Comparison of ENCODE assay signal across 9 cellular contexts in the genomic region with DNA sequence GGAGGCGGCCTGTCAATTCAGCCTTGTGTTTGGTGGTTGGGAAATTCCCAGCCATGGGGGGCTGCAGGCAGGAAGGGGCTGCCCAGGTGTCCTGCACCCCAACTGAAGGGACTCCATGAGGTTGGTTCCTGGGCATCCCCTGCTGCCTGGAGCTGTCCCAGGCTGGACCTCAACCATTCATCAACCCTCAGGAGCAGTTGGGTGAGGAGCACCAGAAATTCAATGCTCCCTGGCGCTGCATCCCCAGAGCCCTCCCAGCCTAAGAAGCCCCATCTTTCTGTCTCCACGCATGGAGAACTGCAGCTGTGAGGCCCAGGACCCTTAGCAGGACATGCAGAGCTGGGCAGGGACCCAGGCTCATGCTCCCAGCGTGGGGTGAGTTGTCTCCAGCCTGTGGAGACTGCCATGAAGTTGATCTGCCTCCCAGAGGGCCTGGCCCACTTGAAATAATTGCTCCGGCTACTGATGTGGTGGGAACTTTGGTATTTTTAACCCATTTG. TPM values are rescaled to one million over a fixed set of nuclear protein-coding genes. Genes with fewer than 3 reads are reported as not detected.
DNase-seq lines count a peak whose midpoint lies in the region; ATAC-seq, FAIRE-seq and TF ChIP-seq lines count a peak whose summit lies in the region.
"Had no signal": no experiment of that assay in that cellular context is flagged by ENCODE, and none has a peak within 500 bp of the region (broad histone marks: within the 10 kb centered on the region; RNA-seq: fewer than 3 reads in every experiment).

No MANE protein-coding gene starts in this region.

- DNase-seq in HFFc6 (no peak), kidney (no peak), NK-92 (lab: John Stamatoyannopoulos, UW; ENCODE audit: unreplicated experiment) (no peak), GM19239 (ENCODE audit: insufficient read length, low spot score) (no peak), NCI-H2171 treated with DMSO at 0.1 percent for 48 hours (lab: John Stamatoyannopoulos, UW) (no peak)
- DNase-seq in activated naive CD8-positive, alpha-beta T cell treated with anti-CD3 and anti-CD28 coated beads, Interleukin-2, amount 50 U/mL, for 24 hours, result no peak

- H3K27me3 Mint-ChIP-seq in HFFc6 (ENCODE audit: insufficient read depth), result peaks cover 6% of the 10 kb centered on the region
- H3K27me3 Mint-ChIP-seq in activated naive CD8-positive, alpha-beta T cell treated with anti-CD3 and anti-CD28 coated beads, Interleukin-2, amount 50 U/mL, for 24 hours, result peaks cover 4% of the 10 kb centered on the region

- peak overlapping the region; percentile 41 to 90 for H3K27ac ChIP-seq in kidney (ENCODE audit: low read depth in 2 of 2, low read length in 2 of 2)
- peak overlapping the region; percentile 94 for H3K27ac ChIP-seq in stomach smooth muscle (ENCODE audit: low read length)

- H3K9ac ChIP-seq in kidney (ENCODE audit: low read length in 2 of 2) (peak overlapping the region; percentile 87 to 92), stomach smooth muscle (ENCODE audit: low read length in 2 of 2) (peak overlapping the region; percentile 90)

- ATAC-seq in activated naive CD8-positive, alpha-beta T cell treated with anti-CD3 and anti-CD28 coated beads, Interleukin-2, amount 50 U/mL, for 24 hours, result no peak

- TF ChIP-seq CTCF in HFFc6 (IDR thresholded peaks at IDR 0.05) (no peak), kidney (IDR thresholded peaks at IDR 0.05; ENCODE audit: borderline replicate concordance, extremely low read depth, insufficient read depth) (no peak)

- H3K9me3 ChIP-seq in kidney (ENCODE audit: control insufficient read depth in 1 of 2, low read length in 2 of 2) (no peaks in the 10 kb centered on the region), stomach smooth muscle (ENCODE audit: control insufficient read depth in 2 of 2, low read length in 2 of 2) (peaks cover 0 to 4% of the 10 kb centered on the region in 2 donors)

- H3K36me3 ChIP-seq in kidney (ENCODE audit: control insufficient read depth in 1 of 2, insufficient read depth in 2 of 2, low read length in 2 of 2) (peaks cover 11 to 21% of the 10 kb centered on the region in 2 donors), stomach smooth muscle (ENCODE audit: control insufficient read depth in 2 of 2, insufficient read depth in 2 of 2, low read length in 2 of 2) (peaks cover 17 to 19% of the 10 kb centered on the region in 2 donors)

- H3K4me3 Mint-ChIP-seq in HFFc6, result no peak overlapping the region
- peak overlapping the region; percentile 65 for H3K4me3 Mint-ChIP-seq in activated naive CD8-positive, alpha-beta T cell treated with anti-CD3 and anti-CD28 coated beads, Interleukin-2, amount 50 U/mL, for 24 hours

- no peak for FAIRE-seq in kidney (lab: Jason Lieb, UNC)
- no peak for FAIRE-seq in GM19239 (lab: Jason Lieb, UNC)
- FAIRE-seq: TTC549 had no signal

- peaks cover 5% of the 10 kb centered on the region for H3K36me3 Mint-ChIP-seq in HFFc6 (ENCODE audit: low read depth)
- peaks cover 12% of the 10 kb centered on the region for H3K36me3 Mint-ChIP-seq in activated naive CD8-positive, alpha-beta T cell treated with anti-CD3 and anti-CD28 coated beads, Interleukin-2, amount 50 U/mL, for 24 hours (ENCODE audit: low read depth)

- H3K4me3 ChIP-seq in kidney (ENCODE audit: low read length in 2 of 2) (peak overlapping the region in 1 of 2 donors; percentile 23), stomach smooth muscle (ENCODE audit: low read length in 2 of 2) (peak overlapping the region; percentile 69 to 76)

- peaks cover 13 to 30% of the 10 kb centered on the region in 2 donors for H3K4me1 ChIP-seq in kidney (ENCODE audit: control insufficient read depth in 1 of 2, insufficient read depth in 1 of 2, low read depth in 1 of 2, low read length in 2 of 2)
- peaks cover 54% of the 10 kb centered on the region for H3K4me1 ChIP-seq in stomach smooth muscle (ENCODE audit: control insufficient read depth, insufficient read depth, low read length)
- H3K4me1 ChIP-seq: foreskin keratinocyte had no signal

- intact Hi-C loops in kidney (cut with DNase I), result no loop called here

- peak overlapping the region; percentile 54 for H3K27ac Mint-ChIP-seq in HFFc6
- no peak overlapping the region for H3K27ac Mint-ChIP-seq in activated naive CD8-positive, alpha-beta T cell treated with anti-CD3 and anti-CD28 coated beads, Interleukin-2, amount 50 U/mL, for 24 hours

- H3K27me3 ChIP-seq in stomach smooth muscle (ENCODE audit: control insufficient read depth in 1 of 2, insufficient read depth in 2 of 2, low read length in 2 of 2), result no peaks in the 10 kb centered on the region
- H3K27me3 ChIP-seq: foreskin keratinocyte had no signal

- no peaks in the 10 kb centered on the region for H3K9me3 Mint-ChIP-seq in HFFc6
- no peaks in the 10 kb centered on the region for H3K9me3 Mint-ChIP-seq in activated naive CD8-positive, alpha-beta T cell treated with anti-CD3 and anti-CD28 coated beads, Interleukin-2, amount 50 U/mL, for 24 hours

- H3K4me1 Mint-ChIP-seq in HFFc6 (ENCODE audit: low read depth), result peaks cover 35% of the 10 kb centered on the region
- peaks cover 4% of the 10 kb centered on the region for H3K4me1 Mint-ChIP-seq in activated naive CD8-positive, alpha-beta T cell treated with anti-CD3 and anti-CD28 coated beads, Interleukin-2, amount 50 U/mL, for 24 hours

RNA-seq across cellular contexts. Expression of gene SEMA3B, which starts 8.0 kb away (rescaled TPM):
- 10 to 100 TPM; 14.5 to 26.6 (median 24.7) TPM for total RNA-seq in HFFc6 (2021; fragmentation: NEBNext Ultra II Directional; extraction: Animal tissue kit (Norgen Biotek cat#: 25700))
- total RNA-seq in kidney, result 96.1 TPM
- polyA plus RNA-seq in kidney (ENCODE audit: insufficient read depth, low read depth, low replicate concordance), result 99.9 TPM

RNA-seq across cellular contexts. Expression of gene LSMEM2, which starts 17.9 kb away (rescaled TPM):
- under 1 TPM in 2 of 6 experiments, not detected in 4; 0.11 to 0.13 TPM for total RNA-seq in HFFc6 (2021; fragmentation: NEBNext Ultra II Directional; extraction: Animal tissue kit (Norgen Biotek cat#: 25700))
- total RNA-seq in kidney, result 0.22 TPM
- 0.62 TPM for polyA plus RNA-seq in kidney (ENCODE audit: insufficient read depth, low read depth, low replicate concordance)
- total RNA-seq: foreskin keratinocyte had no signal

RNA-seq across cellular contexts. Expression of gene GNAI2, which starts 25.0 kb away (rescaled TPM):
- 100 to 1,000 TPM; 532 to 617 (median 582) TPM for total RNA-seq in HFFc6 (2021; fragmentation: NEBNext Ultra II Directional; extraction: Animal tissue kit (Norgen Biotek cat#: 25700))
- total RNA-seq in kidney, result 245 TPM
- 141 TPM for polyA plus RNA-seq in kidney (ENCODE audit: insufficient read depth, low read depth, low replicate concordance)

RNA-seq across cellular contexts. Expression of gene IFRD2, which starts 31.2 kb away (rescaled TPM):
- 100 to 1,000 TPM in 1 of 6 experiments, 10 to 100 TPM in 5; 71.2 to 102 (median 74.6) TPM for total RNA-seq in HFFc6 (2021; fragmentation: NEBNext Ultra II Directional; extraction: Animal tissue kit (Norgen Biotek cat#: 25700))
- total RNA-seq in kidney, result 78.1 TPM
- polyA plus RNA-seq in kidney (ENCODE audit: insufficient read depth, low read depth, low replicate concordance), result 54.1 TPM

RNA-seq across cellular contexts. Expression of gene HYAL3, which starts 38.2 kb away (rescaled TPM):
- total RNA-seq in HFFc6 (2021; fragmentation: NEBNext Ultra II Directional; extraction: Animal tissue kit (Norgen Biotek cat#: 25700)), result 1 to 10 TPM; 4.7 to 8.3 (median 5.8) TPM
- 2.0 TPM for total RNA-seq in kidney
- polyA plus RNA-seq in kidney (ENCODE audit: insufficient read depth, low read depth, low replicate concordance), result 3.2 TPM
